Comparison of ENCODE assay signal across 8 cellular contexts in genomic region chr11:16737860-16738197, GRCh38. TPM values are rescaled to one million over a fixed set of nuclear protein-coding genes. Genes with fewer than 3 reads are reported as not detected.
DNase-seq lines count a peak whose midpoint lies in the region; ATAC-seq and TF ChIP-seq lines count a peak whose summit lies in the region.

No MANE protein-coding gene starts in this region.

- peak overlapping the region; percentile 71 for H3K4me3 ChIP-seq in PC-9
- H3K4me3 ChIP-seq in skin epidermis: peak overlapping the region; percentile 56 to 80 (median 77)

- POLR2A ChIA-PET in PC-9 (lab: Charles Lee; ENCODE audit: unreplicated experiment): interaction anchor here (0.6 kb wide), 1 partner anchor 68 kb away, joined by 3 read pairs; no protein-coding TSS in a partner anchor

- intact Hi-C loops in PC-9 (cut with micrococcal nuclease; ENCODE audit: unreplicated experiment): loop anchor here (2.0 kb wide), 1 partner anchor 105 kb away; no protein-coding TSS in a partner anchor

- H3K27ac ChIP-seq in PC-9 (peak overlapping the region; percentile 63), foreskin keratinocyte (peak overlapping the region; percentile 96), skin epidermis (peak overlapping the region; percentile 84 to 100 (median 96))

- H3K9me3 ChIP-seq in PC-9 (ENCODE audit: insufficient read depth, low read depth): no peaks in the 10 kb centered on the region

- H3K4me2 ChIP-seq in PC-9: peak overlapping the region; percentile 63

- peak overlapping the region; percentile 84 for H2AFZ ChIP-seq in PC-9

- H4K20me1 ChIP-seq in PC-9 (ENCODE audit: insufficient read depth): no peaks in the 10 kb centered on the region

- TF ChIP-seq CTCF in PC-9 (conservative IDR thresholded peaks at IDR 0.05) (no peak), foreskin keratinocyte (conservative IDR thresholded peaks at IDR 0.05) (no peak)

- no peaks in the 10 kb centered on the region for H3K9me2 ChIP-seq in PC-9 (ENCODE audit: insufficient read depth)

- DNase-seq in PC-9 (no peak), foreskin keratinocyte (no peak), UCSD-AML1 (lab: John Stamatoyannopoulos, UW; ENCODE audit: unreplicated experiment) (no peak), globus pallidus (ENCODE audit: low spot score) (no peak)
- no peak for DNase-seq in stimulated activated CD4-positive, alpha-beta T cell treated with anti-CD3 and anti-CD28 coated beads, Interleukin-1b, Interleukin-23, amount 100 ng/mL, for 48 hours

- no peaks in the 10 kb centered on the region for H3K36me3 ChIP-seq in PC-9 (ENCODE audit: low read depth)

- H3K79me2 ChIP-seq in PC-9 (ENCODE audit: low read depth): peaks cover 44% of the 10 kb centered on the region

- H3K27me3 ChIP-seq in PC-9 (ENCODE audit: insufficient read depth, low read depth) (no peaks in the 10 kb centered on the region), foreskin keratinocyte (no peaks in the 10 kb centered on the region)

- H3F3A ChIP-seq in PC-9 (ENCODE audit: insufficient read depth, low read depth): no peaks in the 10 kb centered on the region

- CTCF ChIA-PET in PC-9 (lab: Charles Lee): no interaction called here

- ATAC-seq in GM18517 (IDR thresholded peaks at IDR 0.05; ENCODE audit: unreplicated experiment) (peak; percentile 8), HG02588 (IDR thresholded peaks at IDR 0.05; ENCODE audit: unreplicated experiment) (peak; percentile 16), foreskin keratinocyte (peak; percentile 1)

- BruUV-seq in PC-9 (replicated peaks; lab: Mats Ljungman, UMichigan): TSS peak; percentile 99

- H3K4me1 ChIP-seq in PC-9 (replicated peaks; ENCODE audit: insufficient read depth): 0 out of 2 replicates have a peak, but pooled peaks cover 8% of the 10 kb centered on the region
- peaks cover 8% of the 10 kb centered on the region for H3K4me1 ChIP-seq in foreskin keratinocyte

RNA-seq across cellular contexts. Expression of gene C11orf58, which starts 0.6 kb away (rescaled TPM):
- 82.3 and 84.1 TPM in 2 replicates for total RNA-seq in PC-9 (2021)
- 110 and 126 TPM in 2 replicates for total RNA-seq in foreskin keratinocyte
- polyA plus RNA-seq in foreskin keratinocyte: 91.1 and 106 TPM in 2 replicates
